ENCODE assay signal across 2 cellular contexts in genomic region chr5:143356855-143357254, GRCh38.
TF ChIP-seq lines count a peak whose summit lies in the region.

No MANE protein-coding gene starts in this region.

TF ChIP-seq in A549, 52 proteins besides CTCF, POLR2A, EP300 and RAD21:
- TF ChIP-seq CEBPB (IDR thresholded peaks at IDR 0.05): no peak; a peak in 1 of 4 replicates
- TF ChIP-seq HDAC2 (IDR thresholded peaks at IDR 0.05): no peak
- peak; percentile 93 for TF ChIP-seq MAFK (IDR thresholded peaks at IDR 0.05; ENCODE audit: partially characterized antibody)

TF ChIP-seq in K562, 482 proteins besides CTCF, POLR2A, EP300 and RAD21:
- TF ChIP-seq ZNF316 (IDR thresholded peaks at IDR 0.05): peak; percentile 77
- TF ChIP-seq MAFK (IDR thresholded peaks at IDR 0.05; ENCODE audit: low read length): peak; percentile 55; the same call in 1 of the 2 replicates
- TF ChIP-seq SAP30 (IDR thresholded peaks at IDR 0.05; ENCODE audit: borderline replicate concordance, insufficient read depth, low read depth, low read length, poor library complexity, severe bottlenecking): no peak
- TF ChIP-seq EZH2 (IDR thresholded peaks at IDR 0.05; ENCODE audit: borderline replicate concordance, low read depth, low read length): no peak
- no peak for TF ChIP-seq ESRRA (IDR thresholded peaks at IDR 0.05; ENCODE audit: borderline replicate concordance, low read depth)
- no peak for TF ChIP-seq PRPF4 (IDR thresholded peaks at IDR 0.05; ENCODE audit: insufficient read depth, low read depth, low read length, poor library complexity, severe bottlenecking)
- TF ChIP-seq C11orf30 (IDR thresholded peaks at IDR 0.05; ENCODE audit: low read depth): peak; percentile 74
- peak; percentile 58 for TF ChIP-seq MAFG (tag; conservative IDR thresholded peaks at IDR 0.05)
- TF ChIP-seq USF2 (CRISPR knock-in tag; IDR thresholded peaks at IDR 0.05): no peak
- no peak for TF ChIP-seq USF1 (CRISPR knock-in tag; IDR thresholded peaks at IDR 0.05)
- TF ChIP-seq ZNF717 (CRISPR knock-in tag; IDR thresholded peaks at IDR 0.05): no peak
- no peak for TF ChIP-seq ZKSCAN8 (CRISPR knock-in tag; IDR thresholded peaks at IDR 0.05)
- TF ChIP-seq MAFF (IDR thresholded peaks at IDR 0.05; ENCODE audit: low read length): peak; percentile 60
